Comparison of ENCODE assay signal across 8 cellular contexts in genomic region chr10:32332299-32332750, GRCh38. TPM values are rescaled to one million over a fixed set of nuclear protein-coding genes. Genes with fewer than 3 reads are reported as not detected.
DNase-seq lines count a peak whose midpoint lies in the region; ATAC-seq and TF ChIP-seq lines count a peak whose summit lies in the region.

No MANE protein-coding gene starts in this region.

- ATAC-seq in GM23338, result peak; percentile 58
- ATAC-seq in RWPE2 (ENCODE audit: low read depth), result peak; percentile 50; the same call in 2 of the 3 replicates
- ATAC-seq in right lobe of liver, result peak; percentile 51 to 67 (median 63)
- peak; percentile 100 for ATAC-seq in stimulated activated memory B cell treated with anti-CD40 and anti-IgM and Interleukin-4, amounts not matched to agents 10 μg/mL and 1 μg/mL and 100 μg/mL, for 72 hours

- no peaks in the 10 kb centered on the region for H3F3A ChIP-seq in GM23338 (replicated peaks; ENCODE audit: low read depth)

- peaks cover 100% of the 10 kb centered on the region for H3K79me2 ChIP-seq in GM23338 (replicated peaks; ENCODE audit: insufficient read depth)

- BruUV-seq in A673 (replicated peaks; lab: Mats Ljungman, UMichigan), result no TSS peak

- CTCF ChIA-PET in A673 (lab: Charles Lee), result no interaction called here

- H3K9me3 Mint-ChIP-seq in GM23338, result no peaks in the 10 kb centered on the region
- H3K9me3 Mint-ChIP-seq in activated naive CD4-positive, alpha-beta T cell treated with anti-CD3 and anti-CD28 coated beads, Interleukin-2, amount 50 U/mL, for 24 hours, result no peaks in the 10 kb centered on the region
- no peaks in the 10 kb centered on the region for H3K9me3 Mint-ChIP-seq in stimulated activated memory B cell treated with anti-CD40 and anti-IgM and Interleukin-4, amounts not matched to agents 10 μg/mL and 1 μg/mL and 100 μg/mL, for 72 hours

- intact Hi-C loops in right lobe of liver (cut with DNase I), result no loop called here
- intact Hi-C loops in A673 (cut with micrococcal nuclease; ENCODE audit: unreplicated experiment), result no loop called here

- no peak overlapping the region for H2AFZ ChIP-seq in GM23338

- peaks cover 3% of the 10 kb centered on the region for H3K27me3 Mint-ChIP-seq in GM23338 (ENCODE audit: insufficient read depth, low read depth, poor library complexity)
- H3K27me3 Mint-ChIP-seq in activated naive CD4-positive, alpha-beta T cell treated with anti-CD3 and anti-CD28 coated beads, Interleukin-2, amount 50 U/mL, for 24 hours, result no peaks in the 10 kb centered on the region
- no peaks in the 10 kb centered on the region for H3K27me3 Mint-ChIP-seq in stimulated activated memory B cell treated with anti-CD40 and anti-IgM and Interleukin-4, amounts not matched to agents 10 μg/mL and 1 μg/mL and 100 μg/mL, for 72 hours

- H3K27ac Mint-ChIP-seq in GM23338, result peak overlapping the region; percentile 1; the same call in 1 of the 2 replicates
- peak overlapping the region; percentile 98 for H3K27ac Mint-ChIP-seq in activated naive CD4-positive, alpha-beta T cell treated with anti-CD3 and anti-CD28 coated beads, Interleukin-2, amount 50 U/mL, for 24 hours
- peak overlapping the region; percentile 91 for H3K27ac Mint-ChIP-seq in stimulated activated memory B cell treated with anti-CD40 and anti-IgM and Interleukin-4, amounts not matched to agents 10 μg/mL and 1 μg/mL and 100 μg/mL, for 72 hours

- peak; percentile 73 for DNase-seq in GM12864 (ENCODE audit: low read depth)
- no peak for DNase-seq in GM23338 (ENCODE audit: low spot score)
- no peak for DNase-seq in RWPE2 (ENCODE audit: low spot score)
- no peak for DNase-seq in right lobe of liver
- no peak for DNase-seq in HK-2 (ENCODE audit: unreplicated experiment)
- no peak for DNase-seq in A673 (ENCODE audit: low spot score)

- no peaks in the 10 kb centered on the region for H3K36me3 ChIP-seq in GM23338 (ENCODE audit: insufficient read depth)
- no peaks in the 10 kb centered on the region for H3K36me3 ChIP-seq in RWPE2 (ENCODE audit: low read depth)
- H3K36me3 ChIP-seq in right lobe of liver, result no peaks in the 10 kb centered on the region
- H3K36me3 ChIP-seq in A673 (ENCODE audit: insufficient read depth, low read length, poor library complexity, severe bottlenecking), result peaks cover 19% of the 10 kb centered on the region

- no peak overlapping the region for H3K4me3 Mint-ChIP-seq in GM23338
- peak overlapping the region; percentile 82 for H3K4me3 Mint-ChIP-seq in activated naive CD4-positive, alpha-beta T cell treated with anti-CD3 and anti-CD28 coated beads, Interleukin-2, amount 50 U/mL, for 24 hours
- H3K4me3 Mint-ChIP-seq in stimulated activated memory B cell treated with anti-CD40 and anti-IgM and Interleukin-4, amounts not matched to agents 10 μg/mL and 1 μg/mL and 100 μg/mL, for 72 hours, result peak overlapping the region; percentile 78

- H3K36me3 Mint-ChIP-seq in GM23338 (ENCODE audit: low read depth), result peaks cover 7% of the 10 kb centered on the region; the same call in 2 of the 3 replicates
- peaks cover 15% of the 10 kb centered on the region for H3K36me3 Mint-ChIP-seq in activated naive CD4-positive, alpha-beta T cell treated with anti-CD3 and anti-CD28 coated beads, Interleukin-2, amount 50 U/mL, for 24 hours
- peaks cover 38% of the 10 kb centered on the region for H3K36me3 Mint-ChIP-seq in stimulated activated memory B cell treated with anti-CD40 and anti-IgM and Interleukin-4, amounts not matched to agents 10 μg/mL and 1 μg/mL and 100 μg/mL, for 72 hours

- peaks cover 69% of the 10 kb centered on the region for H3K4me1 Mint-ChIP-seq in GM23338
- peaks cover 95% of the 10 kb centered on the region for H3K4me1 Mint-ChIP-seq in activated naive CD4-positive, alpha-beta T cell treated with anti-CD3 and anti-CD28 coated beads, Interleukin-2, amount 50 U/mL, for 24 hours
- H3K4me1 Mint-ChIP-seq in stimulated activated memory B cell treated with anti-CD40 and anti-IgM and Interleukin-4, amounts not matched to agents 10 μg/mL and 1 μg/mL and 100 μg/mL, for 72 hours, result peaks cover 91% of the 10 kb centered on the region

- peaks cover 27% of the 10 kb centered on the region for H4K20me1 ChIP-seq in GM23338 (replicated peaks; ENCODE audit: insufficient read depth)

- H3K27ac ChIP-seq in GM23338 (ENCODE audit: low read depth), result 0 out of 2 replicates have a peak overlapping the region, but pooled peaks have one; percentile 6
- no peak overlapping the region for H3K27ac ChIP-seq in RWPE2 (ENCODE audit: poor library complexity, severe bottlenecking)
- H3K27ac ChIP-seq in right lobe of liver, result no peak overlapping the region
- no peak overlapping the region for H3K27ac ChIP-seq in A673 (ENCODE audit: low read depth, low read length, poor library complexity, severe bottlenecking)

- H3K4me1 ChIP-seq in GM23338 (ENCODE audit: insufficient read depth) (peaks cover 53% of the 10 kb centered on the region), RWPE2 (ENCODE audit: insufficient read depth, poor library complexity, severe bottlenecking) (peaks cover 15% of the 10 kb centered on the region), right lobe of liver (peaks cover 0 to 49% (median 10%) of the 10 kb centered on the region in 4 donors), A673 (ENCODE audit: insufficient read depth, low read length, poor library complexity, severe bottlenecking) (peaks cover 69% of the 10 kb centered on the region)

- no peaks in the 10 kb centered on the region for H3K9me2 ChIP-seq in GM23338 (ENCODE audit: insufficient read depth)

- no peak overlapping the region for H3K4me2 ChIP-seq in GM23338

- WGBS in right lobe of liver (ENCODE audit: insufficient coverage, low coverage, low lambda C conversion rate, missing lambda C conversion rate), result 29% methylated on average over 3 of the region's 3 CpGs

- POLR2A ChIA-PET in A673 (lab: Charles Lee; ENCODE audit: low non-redundant PET), result no interaction called here

- no peaks in the 10 kb centered on the region for H3K9me3 ChIP-seq in RWPE2 (ENCODE audit: severe bottlenecking)
- H3K9me3 ChIP-seq in right lobe of liver, result no peaks in the 10 kb centered on the region
- H3K9me3 ChIP-seq in A673 (ENCODE audit: low read depth, low read length, poor library complexity, severe bottlenecking), result no peaks in the 10 kb centered on the region

- H3K4me3 ChIP-seq in GM12864 (ENCODE audit: low read depth, low read length), result peak overlapping the region; percentile 31; the same call in 1 of the 2 replicates
- H3K4me3 ChIP-seq in GM23338, result no peak overlapping the region
- no peak overlapping the region for H3K4me3 ChIP-seq in RWPE2 (ENCODE audit: severe bottlenecking)
- H3K4me3 ChIP-seq in right lobe of liver, result no peak overlapping the region
- H3K4me3 ChIP-seq in A673 (ENCODE audit: low read depth, low read length, poor library complexity, severe bottlenecking), result no peak overlapping the region

- H3K27me3 ChIP-seq in GM23338 (ENCODE audit: insufficient read depth), result no peaks in the 10 kb centered on the region
- H3K27me3 ChIP-seq in RWPE2 (ENCODE audit: insufficient read depth, poor library complexity, severe bottlenecking), result no peaks in the 10 kb centered on the region
- H3K27me3 ChIP-seq in right lobe of liver, result no peaks in the 10 kb centered on the region
- H3K27me3 ChIP-seq in A673 (replicated peaks; ENCODE audit: insufficient read depth, low read depth, low read length, poor library complexity), result no peaks in the 10 kb centered on the region

- TF ChIP-seq CTCF in GM12864 (IDR thresholded peaks at IDR 0.05; ENCODE audit: low read depth, low read length, missing control alignments) (no peak), GM23338 (conservative IDR thresholded peaks at IDR 0.05; ENCODE audit: low read depth in 2 of 2) (no peak), RWPE2 (IDR thresholded peaks at IDR 0.05; ENCODE audit: poor library complexity, severe bottlenecking) (no peak), right lobe of liver (IDR thresholded peaks at IDR 0.05) (no peak), A673 (conservative IDR thresholded peaks at IDR 0.05; ENCODE audit: low read depth, low read length) (no peak)

- TF ChIP-seq POLR2A in right lobe of liver (IDR thresholded peaks at IDR 0.05), result no peak

TF ChIP-seq in GM23338, 12 proteins besides CTCF, POLR2A, EP300 and RAD21 (continues in another document):
- no peak for TF ChIP-seq ZNF114 (CRISPR knock-in tag; IDR thresholded peaks at IDR 0.05)
- TF ChIP-seq, protein P1, sequence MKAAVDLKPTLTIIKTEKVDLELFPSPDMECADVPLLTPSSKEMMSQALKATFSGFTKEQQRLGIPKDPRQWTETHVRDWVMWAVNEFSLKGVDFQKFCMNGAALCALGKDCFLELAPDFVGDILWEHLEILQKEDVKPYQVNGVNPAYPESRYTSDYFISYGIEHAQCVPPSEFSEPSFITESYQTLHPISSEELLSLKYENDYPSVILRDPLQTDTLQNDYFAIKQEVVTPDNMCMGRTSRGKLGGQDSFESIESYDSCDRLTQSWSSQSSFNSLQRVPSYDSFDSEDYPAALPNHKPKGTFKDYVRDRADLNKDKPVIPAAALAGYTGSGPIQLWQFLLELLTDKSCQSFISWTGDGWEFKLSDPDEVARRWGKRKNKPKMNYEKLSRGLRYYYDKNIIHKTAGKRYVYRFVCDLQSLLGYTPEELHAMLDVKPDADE (IDR thresholded peaks at IDR 0.05), result no peak
- TF ChIP-seq, protein P2, sequence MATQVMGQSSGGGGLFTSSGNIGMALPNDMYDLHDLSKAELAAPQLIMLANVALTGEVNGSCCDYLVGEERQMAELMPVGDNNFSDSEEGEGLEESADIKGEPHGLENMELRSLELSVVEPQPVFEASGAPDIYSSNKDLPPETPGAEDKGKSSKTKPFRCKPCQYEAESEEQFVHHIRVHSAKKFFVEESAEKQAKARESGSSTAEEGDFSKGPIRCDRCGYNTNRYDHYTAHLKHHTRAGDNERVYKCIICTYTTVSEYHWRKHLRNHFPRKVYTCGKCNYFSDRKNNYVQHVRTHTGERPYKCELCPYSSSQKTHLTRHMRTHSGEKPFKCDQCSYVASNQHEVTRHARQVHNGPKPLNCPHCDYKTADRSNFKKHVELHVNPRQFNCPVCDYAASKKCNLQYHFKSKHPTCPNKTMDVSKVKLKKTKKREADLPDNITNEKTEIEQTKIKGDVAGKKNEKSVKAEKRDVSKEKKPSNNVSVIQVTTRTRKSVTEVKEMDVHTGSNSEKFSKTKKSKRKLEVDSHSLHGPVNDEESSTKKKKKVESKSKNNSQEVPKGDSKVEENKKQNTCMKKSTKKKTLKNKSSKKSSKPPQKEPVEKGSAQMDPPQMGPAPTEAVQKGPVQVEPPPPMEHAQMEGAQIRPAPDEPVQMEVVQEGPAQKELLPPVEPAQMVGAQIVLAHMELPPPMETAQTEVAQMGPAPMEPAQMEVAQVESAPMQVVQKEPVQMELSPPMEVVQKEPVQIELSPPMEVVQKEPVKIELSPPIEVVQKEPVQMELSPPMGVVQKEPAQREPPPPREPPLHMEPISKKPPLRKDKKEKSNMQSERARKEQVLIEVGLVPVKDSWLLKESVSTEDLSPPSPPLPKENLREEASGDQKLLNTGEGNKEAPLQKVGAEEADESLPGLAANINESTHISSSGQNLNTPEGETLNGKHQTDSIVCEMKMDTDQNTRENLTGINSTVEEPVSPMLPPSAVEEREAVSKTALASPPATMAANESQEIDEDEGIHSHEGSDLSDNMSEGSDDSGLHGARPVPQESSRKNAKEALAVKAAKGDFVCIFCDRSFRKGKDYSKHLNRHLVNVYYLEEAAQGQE (IDR thresholded peaks at IDR 0.05; ENCODE audit: unreplicated experiment), result no peak

RNA-seq across cellular contexts. Expression of gene EPC1, which starts 14.6 kb away (rescaled TPM):
- 15.8 and 25.9 TPM in 2 replicates for total RNA-seq in GM23338 (2014; rRNA removed; shearing (Covaris generic))
- polyA plus RNA-seq in GM23338 (2016; fragmentation: Nextera tagmentation; extraction: Ambion mirVana), result 24.1 and 24.5 TPM in 2 replicates
- total RNA-seq in right lobe of liver, result 10 to 100 TPM; 10.5 to 14.6 (median 12.4) TPM
- 75.7 and 75.8 TPM in 2 replicates for total RNA-seq in A673 (2021)

Comparison
In these comparisons a context has a peak if more than half of its experiments do, and no peak if none do; other contexts are left out.
1. ATAC-seq: peak in every context shown above with its lines; median percentile 100 in stimulated activated memory B cell treated with anti-CD40 and anti-IgM and Interleukin-4, amounts not matched to agents 10 μg/mL and 1 μg/mL and 100 μg/mL, for 72 hours; 63 in right lobe of liver; 58 in GM23338; 50 in RWPE2.
2. H3K27ac Mint-ChIP-seq: peak in every context shown above with its lines; median percentile 98 in activated naive CD4-positive, alpha-beta T cell treated with anti-CD3 and anti-CD28 coated beads, Interleukin-2, amount 50 U/mL, for 24 hours; 91 in stimulated activated memory B cell treated with anti-CD40 and anti-IgM and Interleukin-4, amounts not matched to agents 10 μg/mL and 1 μg/mL and 100 μg/mL, for 72 hours; 1 in GM23338.